2 cellular contexts compared by ENCODE assay signal in genomic region chr17:2406271-2406902, GRCh38.
TF ChIP-seq lines count a peak whose summit lies in the region.

No MANE protein-coding gene starts in this region.

TF ChIP-seq in HEK293, 187 proteins besides CTCF, POLR2A, EP300 and RAD21 (continued from another document):
- 0 out of 2 replicates have a peak, but pooled peaks have one; percentile 47 for TF ChIP-seq ZNF362 (tag by site-specific recombination; IDR thresholded peaks at IDR 0.05)
- TF ChIP-seq, protein P1, sequence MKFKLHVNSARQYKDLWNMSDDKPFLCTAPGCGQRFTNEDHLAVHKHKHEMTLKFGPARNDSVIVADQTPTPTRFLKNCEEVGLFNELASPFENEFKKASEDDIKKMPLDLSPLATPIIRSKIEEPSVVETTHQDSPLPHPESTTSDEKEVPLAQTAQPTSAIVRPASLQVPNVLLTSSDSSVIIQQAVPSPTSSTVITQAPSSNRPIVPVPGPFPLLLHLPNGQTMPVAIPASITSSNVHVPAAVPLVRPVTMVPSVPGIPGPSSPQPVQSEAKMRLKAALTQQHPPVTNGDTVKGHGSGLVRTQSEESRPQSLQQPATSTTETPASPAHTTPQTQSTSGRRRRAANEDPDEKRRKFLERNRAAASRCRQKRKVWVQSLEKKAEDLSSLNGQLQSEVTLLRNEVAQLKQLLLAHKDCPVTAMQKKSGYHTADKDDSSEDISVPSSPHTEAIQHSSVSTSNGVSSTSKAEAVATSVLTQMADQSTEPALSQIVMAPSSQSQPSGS (tag by site-specific recombination; IDR thresholded peaks at IDR 0.05; ENCODE audit: low read depth): peak; percentile 32; the same call in 1 of the 2 replicates

TF ChIP-seq in HepG2, 621 proteins besides CTCF, POLR2A, EP300 and RAD21 (continued from another document):
- TF ChIP-seq ZBTB10 (CRISPR knock-in tag; IDR thresholded peaks at IDR 0.05; ENCODE audit: borderline replicate concordance) (no peak), ZBTB44 (CRISPR knock-in tag; IDR thresholded peaks at IDR 0.05) (no peak), MAFG (CRISPR knock-in tag; IDR thresholded peaks at IDR 0.05) (no peak), ATF7 (IDR thresholded peaks at IDR 0.05) (0 out of 2 replicates have a peak, but pooled peaks have one; percentile 7), ATF7 (CRISPR knock-in tag; IDR thresholded peaks at IDR 0.05) (no peak)
